1 cellular context compared by ENCODE assay signal in genomic region chr1:26285366-26286063, GRCh38.
TF ChIP-seq lines count a peak whose summit lies in the region.

No MANE protein-coding gene starts in this region.

TF ChIP-seq in K562, 482 proteins besides CTCF, POLR2A, EP300 and RAD21 (continues in another document):
- TF ChIP-seq SMARCE1 (IDR thresholded peaks at IDR 0.05) = no peak
- TF ChIP-seq PYGO2 (tag; IDR thresholded peaks at IDR 0.05) = no peak
- TF ChIP-seq, protein P1, sequence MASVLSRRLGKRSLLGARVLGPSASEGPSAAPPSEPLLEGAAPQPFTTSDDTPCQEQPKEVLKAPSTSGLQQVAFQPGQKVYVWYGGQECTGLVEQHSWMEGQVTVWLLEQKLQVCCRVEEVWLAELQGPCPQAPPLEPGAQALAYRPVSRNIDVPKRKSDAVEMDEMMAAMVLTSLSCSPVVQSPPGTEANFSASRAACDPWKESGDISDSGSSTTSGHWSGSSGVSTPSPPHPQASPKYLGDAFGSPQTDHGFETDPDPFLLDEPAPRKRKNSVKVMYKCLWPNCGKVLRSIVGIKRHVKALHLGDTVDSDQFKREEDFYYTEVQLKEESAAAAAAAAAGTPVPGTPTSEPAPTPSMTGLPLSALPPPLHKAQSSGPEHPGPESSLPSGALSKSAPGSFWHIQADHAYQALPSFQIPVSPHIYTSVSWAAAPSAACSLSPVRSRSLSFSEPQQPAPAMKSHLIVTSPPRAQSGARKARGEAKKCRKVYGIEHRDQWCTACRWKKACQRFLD (CRISPR knock-in tag; IDR thresholded peaks at IDR 0.05) = no peak
- no peak for TF ChIP-seq GABPB2 (CRISPR knock-in tag; conservative IDR thresholded peaks at IDR 0.05)
- TF ChIP-seq HNRNPLL (IDR thresholded peaks at IDR 0.05; ENCODE audit: low read depth, low read length, poor library complexity, severe bottlenecking) = no peak
- TF ChIP-seq CBX2 (IDR thresholded peaks at IDR 0.05; ENCODE audit: insufficient read depth, low read length, poor library complexity, severe bottlenecking) = no peak
- TF ChIP-seq U2AF1 (optimal IDR thresholded peaks at IDR 0.05; ENCODE audit: low read depth, low read length) = no peak
- no peak for TF ChIP-seq RBM17 (IDR thresholded peaks at IDR 0.05; ENCODE audit: borderline replicate concordance, low read depth, low read length)
- TF ChIP-seq TARDBP (IDR thresholded peaks at IDR 0.05) = no peak
- no peak for TF ChIP-seq ZBTB1 (CRISPR knock-in tag; IDR thresholded peaks at IDR 0.05; ENCODE audit: borderline replicate concordance, low read depth)
- no peak for TF ChIP-seq ZNF589 (CRISPR knock-in tag; IDR thresholded peaks at IDR 0.05; ENCODE audit: low read depth)
- TF ChIP-seq ZNF436 (CRISPR knock-in tag; IDR thresholded peaks at IDR 0.05) = no peak
- TF ChIP-seq ZC3H8 (IDR thresholded peaks at IDR 0.05) = no peak
- no peak for TF ChIP-seq BHLHE40 (IDR thresholded peaks at IDR 0.05; ENCODE audit: low read length)
- 0 out of 2 replicates have a peak, but pooled peaks have one; percentile 4 for TF ChIP-seq ZNF24 (IDR thresholded peaks at IDR 0.05)
- TF ChIP-seq BACH1 (tag; IDR thresholded peaks at IDR 0.05) = no peak
- 0 out of 4 replicates have a peak, but pooled peaks of 1 of the 2 experiments have one; percentile 5 for TF ChIP-seq RCOR1 (IDR thresholded peaks at IDR 0.05; ENCODE audit: borderline replicate concordance in 1 of 2, low read depth in 2 of 2, low read length in 2 of 2)
- TF ChIP-seq CBX5 (IDR thresholded peaks at IDR 0.05; ENCODE audit: borderline replicate concordance, low read depth) = no peak
- TF ChIP-seq MTA3 (IDR thresholded peaks at IDR 0.05; ENCODE audit: borderline replicate concordance) = no peak
- no peak for TF ChIP-seq ZNF316 (IDR thresholded peaks at IDR 0.05)
- TF ChIP-seq ELK3 (CRISPR knock-in tag; IDR thresholded peaks at IDR 0.05) = no peak
- TF ChIP-seq MGA (IDR thresholded peaks at IDR 0.05) = no peak
- no peak for TF ChIP-seq POLR3G (IDR thresholded peaks at IDR 0.05; ENCODE audit: extremely low read depth, insufficient read length, insufficient replicate concordance)
- no peak for TF ChIP-seq CHD1 (IDR thresholded peaks at IDR 0.05; ENCODE audit: low read length)
- TF ChIP-seq DNMT1 (IDR thresholded peaks at IDR 0.05) = no peak
- no peak for TF ChIP-seq JUN (IDR thresholded peaks at IDR 0.05; ENCODE audit: borderline replicate concordance, low read depth, low read length)
- TF ChIP-seq JUN (CRISPR knock-in tag; IDR thresholded peaks at IDR 0.05; ENCODE audit: borderline replicate concordance) = no peak
- TF ChIP-seq SMAD1 (IDR thresholded peaks at IDR 0.05; ENCODE audit: low read depth, low read length, partially characterized antibody) = no peak
- TF ChIP-seq ZNF449 (CRISPR knock-in tag; IDR thresholded peaks at IDR 0.05) = no peak
- TF ChIP-seq ZNF764 (CRISPR knock-in tag; IDR thresholded peaks at IDR 0.05; ENCODE audit: low read depth) = no peak
- no peak for TF ChIP-seq MED1 (CRISPR knock-in tag; IDR thresholded peaks at IDR 0.05; ENCODE audit: borderline replicate concordance)
- TF ChIP-seq, protein P2, sequence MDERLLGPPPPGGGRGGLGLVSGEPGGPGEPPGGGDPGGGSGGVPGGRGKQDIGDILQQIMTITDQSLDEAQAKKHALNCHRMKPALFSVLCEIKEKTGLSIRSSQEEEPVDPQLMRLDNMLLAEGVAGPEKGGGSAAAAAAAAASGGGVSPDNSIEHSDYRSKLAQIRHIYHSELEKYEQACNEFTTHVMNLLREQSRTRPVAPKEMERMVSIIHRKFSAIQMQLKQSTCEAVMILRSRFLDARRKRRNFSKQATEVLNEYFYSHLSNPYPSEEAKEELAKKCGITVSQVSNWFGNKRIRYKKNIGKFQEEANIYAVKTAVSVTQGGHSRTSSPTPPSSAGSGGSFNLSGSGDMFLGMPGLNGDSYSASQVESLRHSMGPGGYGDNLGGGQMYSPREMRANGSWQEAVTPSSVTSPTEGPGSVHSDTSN (CRISPR knock-in tag; IDR thresholded peaks at IDR 0.05; ENCODE audit: low read depth) = no peak
- TF ChIP-seq, protein P2 (tag; conservative IDR thresholded peaks at IDR 0.05; ENCODE audit: low read depth) = no peak
- TF ChIP-seq, protein P3, sequence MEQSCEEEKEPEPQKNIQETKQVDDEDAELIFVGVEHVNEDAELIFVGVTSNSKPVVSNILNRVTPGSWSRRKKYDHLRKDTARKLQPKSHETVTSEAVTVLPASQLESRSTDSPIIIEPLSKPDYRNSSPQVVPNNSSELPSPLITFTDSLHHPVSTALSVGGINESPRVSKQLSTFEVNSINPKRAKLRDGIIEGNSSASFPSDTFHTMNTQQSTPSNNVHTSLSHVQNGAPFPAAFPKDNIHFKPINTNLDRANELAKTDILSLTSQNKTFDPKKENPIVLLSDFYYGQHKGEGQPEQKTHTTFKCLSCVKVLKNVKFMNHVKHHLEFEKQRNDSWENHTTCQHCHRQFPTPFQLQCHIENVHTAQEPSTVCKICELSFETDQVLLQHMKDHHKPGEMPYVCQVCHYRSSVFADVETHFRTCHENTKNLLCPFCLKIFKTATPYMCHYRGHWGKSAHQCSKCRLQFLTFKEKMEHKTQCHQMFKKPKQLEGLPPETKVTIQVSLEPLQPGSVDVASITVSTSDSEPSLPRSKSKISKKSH (CRISPR knock-in tag; IDR thresholded peaks at IDR 0.05) = no peak
- peak; percentile 13 for TF ChIP-seq MEIS2 (IDR thresholded peaks at IDR 0.05; ENCODE audit: partially characterized antibody)
- TF ChIP-seq ATF6 (CRISPR knock-in tag; IDR thresholded peaks at IDR 0.05) = no peak
- 0 out of 2 replicates have a peak, but pooled peaks have one; percentile 7 for TF ChIP-seq CBFA2T2 (conservative IDR thresholded peaks at IDR 0.05)
- no peak for TF ChIP-seq ETV6 (IDR thresholded peaks at IDR 0.05; ENCODE audit: borderline replicate concordance in 1 of 2, low read depth in 2 of 2, low read length in 1 of 2)
- no peak for TF ChIP-seq ETV6 (CRISPR knock-in tag; IDR thresholded peaks at IDR 0.05; ENCODE audit: borderline replicate concordance)
- TF ChIP-seq ZZZ3 (IDR thresholded peaks at IDR 0.05) = no peak
- no peak for TF ChIP-seq HMGN3 (IDR thresholded peaks at IDR 0.05; ENCODE audit: borderline replicate concordance, extremely low read depth, insufficient read length, low read depth, low read length)
- no peak for TF ChIP-seq KDM2B (CRISPR knock-in tag; IDR thresholded peaks at IDR 0.05)
